In the genomic region with DNA sequence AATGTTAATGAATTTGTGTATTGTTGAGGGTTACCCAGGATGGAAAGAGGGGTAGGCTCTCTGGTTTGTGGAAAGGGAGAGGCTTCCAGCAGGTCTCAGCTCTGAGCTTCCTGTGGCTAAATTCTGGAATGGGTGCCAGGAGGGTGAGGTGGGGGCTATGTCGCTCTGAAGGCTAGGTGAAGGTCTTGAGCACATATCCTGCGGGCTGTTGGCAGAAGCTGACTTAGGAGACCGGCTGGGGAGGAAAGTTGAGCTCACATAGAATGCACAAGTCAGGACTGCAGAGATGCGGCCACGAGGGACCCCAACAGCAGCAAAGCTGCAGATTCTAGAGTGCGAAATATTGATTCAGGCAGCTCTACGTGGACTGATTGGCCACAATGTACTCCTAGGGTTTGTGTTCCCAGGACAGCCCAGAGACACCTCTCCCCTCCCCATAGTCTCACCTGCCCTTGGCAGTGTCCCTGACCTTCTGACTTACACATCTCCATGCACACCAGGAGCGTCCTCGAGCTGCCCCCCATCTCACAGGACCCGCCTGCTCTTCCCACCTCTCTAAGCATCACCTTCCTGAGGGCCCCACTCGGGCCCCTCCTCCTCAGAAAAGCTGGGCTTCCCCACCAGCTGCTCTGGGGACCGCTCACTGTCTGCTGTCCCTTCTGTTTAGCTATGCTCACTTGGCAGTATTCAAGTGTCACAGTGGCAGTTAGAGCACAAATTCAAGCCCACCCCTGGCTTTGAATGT, we compare ENCODE assay signal across 19 cellular contexts.
"Had no signal": no experiment of that assay in that cellular context is flagged by ENCODE, and none has a peak within 500 bp of the region (broad histone marks: within the 10 kb centered on the region; RNA-seq: fewer than 3 reads in every experiment).

No MANE protein-coding gene starts in this region.

- H3K27ac Mint-ChIP-seq: natural killer cell treated with Interleukin-12 subunit alpha and Interleukin-12 subunit beta and Interleukin-15 and Interleukin-18, amount 100 ng/mL, for 72 hours; stimulated activated memory B cell treated with anti-CD40 and anti-IgM and Interleukin-4, amounts not matched to agents 10 μg/mL and 1 μg/mL and 100 μg/mL, for 72 hours; stimulated activated naive CD8-positive, alpha-beta T cell treated with anti-CD3 and anti-CD28 coated beads, Interleukin-15, Interleukin-2, amounts not matched to agents 100 ng/mL and 50 ng/mL, for 24 hours had no signal

- H3K4me1 Mint-ChIP-seq: stimulated activated memory B cell treated with anti-CD40 and anti-IgM and Interleukin-4, amounts not matched to agents 10 μg/mL and 1 μg/mL and 100 μg/mL, for 72 hours had no signal

- ATAC-seq: esophagus mucosa; heart left ventricle; left colon; left ventricle myocardium superior; right lobe of liver; stimulated activated memory B cell treated with anti-CD40 and anti-IgM and Interleukin-4, amounts not matched to agents 10 μg/mL and 1 μg/mL and 100 μg/mL, for 72 hours had no signal

- H3K4me3 Mint-ChIP-seq: natural killer cell treated with Interleukin-12 subunit alpha and Interleukin-12 subunit beta and Interleukin-15 and Interleukin-18, amount 100 ng/mL, for 72 hours; stimulated activated memory B cell treated with anti-CD40 and anti-IgM and Interleukin-4, amounts not matched to agents 10 μg/mL and 1 μg/mL and 100 μg/mL, for 72 hours; stimulated activated naive CD8-positive, alpha-beta T cell treated with anti-CD3 and anti-CD28 coated beads, Interleukin-15, Interleukin-2, amounts not matched to agents 100 ng/mL and 50 ng/mL, for 24 hours had no signal

- H3K36me3 Mint-ChIP-seq: natural killer cell treated with Interleukin-12 subunit alpha and Interleukin-12 subunit beta and Interleukin-15 and Interleukin-18, amount 100 ng/mL, for 72 hours; stimulated activated memory B cell treated with anti-CD40 and anti-IgM and Interleukin-4, amounts not matched to agents 10 μg/mL and 1 μg/mL and 100 μg/mL, for 72 hours had no signal

- DNase-seq: effector memory CD4-positive, alpha-beta T cell; heart left ventricle; hippocampal formation; left colon; left ventricle myocardium superior; mesenchymal stem cell; midbrain; occipital lobe; right lobe of liver; spleen; stimulated activated CD4-positive, alpha-beta T cell treated with anti-CD3 and anti-CD28 coated beads, Interleukin-15, amount 100 ng/mL, for 24 hours; stimulated activated CD4-positive, alpha-beta T cell treated with anti-CD3 and anti-CD28 coated beads, Interleukin-1b, Interleukin-23, amount 100 ng/mL, for 48 hours; stimulated activated CD4-positive, alpha-beta T cell treated with anti-CD3 and anti-CD28 coated beads, Interleukin-4, amount 100 ng/mL, for 24 hours; tibial artery; uterus had no signal

- H3K9me3 Mint-ChIP-seq: natural killer cell treated with Interleukin-12 subunit alpha and Interleukin-12 subunit beta and Interleukin-15 and Interleukin-18, amount 100 ng/mL, for 72 hours had no signal
